In genomic region chr5:38433160-38433861, GRCh38 we compare ENCODE assay signal across 1 cellular context.
TF ChIP-seq lines count a peak whose summit lies in the region.

No MANE protein-coding gene starts in this region.

TF ChIP-seq in SK-N-SH treated with all-trans-retinoic acid at 6 μM for 48 hours, 23 proteins besides CTCF, POLR2A, EP300 and RAD21 (continued from another document):
- TF ChIP-seq CSRNP3 (CRISPR knock-in tag; IDR thresholded peaks at IDR 0.05) (no peak), ZNF8 (CRISPR knock-in tag; IDR thresholded peaks at IDR 0.05) (no peak)
